In the genomic region with DNA sequence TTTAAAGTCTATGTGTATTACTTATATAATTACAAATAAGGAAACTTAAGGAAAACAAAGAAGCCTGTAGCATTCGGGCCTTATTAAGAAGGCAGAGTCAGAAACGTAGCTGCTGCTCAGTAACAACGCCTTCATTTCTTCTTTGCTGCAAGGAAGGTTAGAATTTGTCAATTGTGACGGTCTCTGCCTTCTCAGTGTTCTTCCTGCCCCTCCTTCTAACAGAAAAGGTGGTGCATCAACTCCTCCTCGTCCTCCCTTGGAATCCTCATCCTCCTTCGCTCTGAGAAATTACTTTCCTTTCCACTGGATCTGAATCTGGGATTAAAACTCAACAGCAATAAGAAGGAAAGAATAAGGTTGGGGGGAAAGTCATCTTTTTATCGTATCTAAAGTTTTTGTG, we compare ENCODE assay signal across 15 cellular contexts.
DNase-seq lines count a peak whose midpoint lies in the region; ATAC-seq and TF ChIP-seq lines count a peak whose summit lies in the region.
"Had no signal": no experiment of that assay in that cellular context is flagged by ENCODE, and none has a peak within 500 bp of the region (broad histone marks: within the 10 kb centered on the region; RNA-seq: fewer than 3 reads in every experiment).

No MANE protein-coding gene starts in this region.

- H3K4me3 ChIP-seq in left ventricle myocardium inferior, result no peak overlapping the region
- no peak overlapping the region for H3K4me3 ChIP-seq in gastroesophageal sphincter
- no peak overlapping the region for H3K4me3 ChIP-seq in sigmoid colon
- H3K4me3 ChIP-seq: BLaER1 treated with 17β-estradiol and CSF1 and Interleukin-3, amounts not matched to agents 10 nM and 100 nM had no signal

- no peaks in the 10 kb centered on the region for H3K9me3 ChIP-seq in left ventricle myocardium inferior (replicated peaks)
- H3K9me3 ChIP-seq in gastroesophageal sphincter, result no peaks in the 10 kb centered on the region
- H3K9me3 ChIP-seq in sigmoid colon, result no peaks in the 10 kb centered on the region

- DNase-seq in left ventricle myocardium inferior (no peak), Right ventricle myocardium superior (no peak), sigmoid colon (no peak), activated T-cell treated with anti-CD3 and anti-CD28 coated beads for 4 hours (no peak), NCI-H2171 treated with DMSO at 0.1 percent for 48 hours (lab: John Stamatoyannopoulos, UW) (no peak)
- DNase-seq in effector memory CD8-positive, alpha-beta T cell, result no peak
- DNase-seq: Calu3; CD8-positive, alpha-beta T cell; DMS79 treated with DMSO at 0.1 percent for 48 hours; GF-D8; H9 had no signal

- H3K27ac ChIP-seq in left ventricle myocardium inferior (replicated peaks), result peak overlapping the region; percentile 73
- peak overlapping the region; percentile 16 to 74 (median 68) for H3K27ac ChIP-seq in gastroesophageal sphincter
- H3K27ac ChIP-seq in sigmoid colon, result peak overlapping the region; percentile 40 to 75 (median 72)
- H3K27ac ChIP-seq: BLaER1 treated with 17β-estradiol and CSF1 and Interleukin-3, amounts not matched to agents 10 nM and 100 nM had no signal

- no peaks in the 10 kb centered on the region for H3K27me3 Mint-ChIP-seq in effector memory CD8-positive, alpha-beta T cell
- H3K27me3 Mint-ChIP-seq: B cell had no signal

- peaks cover 7 to 8% of the 10 kb centered on the region in 2 donors for H3K4me1 Mint-ChIP-seq in effector memory CD8-positive, alpha-beta T cell (ENCODE audit: low read depth in 2 of 2)
- H3K4me1 Mint-ChIP-seq: B cell had no signal

- WGBS in gastroesophageal sphincter (ENCODE audit: low coverage in 1 of 2), 2 donors, result 83 to 93% methylated on average over 6 to 7 of the region's 7 CpGs
- 92 to 96% methylated on average over 7 of the region's 7 CpGs for WGBS in sigmoid colon, 2 donors

- TF ChIP-seq CTCF in left ventricle myocardium inferior (IDR thresholded peaks at IDR 0.05; ENCODE audit: borderline replicate concordance), result no peak
- no peak for TF ChIP-seq CTCF in gastroesophageal sphincter (IDR thresholded peaks at IDR 0.05)
- no peak for TF ChIP-seq CTCF in sigmoid colon (IDR thresholded peaks at IDR 0.05)

- H3K9me3 Mint-ChIP-seq in effector memory CD8-positive, alpha-beta T cell, result no peaks in the 10 kb centered on the region
- H3K9me3 Mint-ChIP-seq: CD8-positive, alpha-beta T cell had no signal

- H3K36me3 Mint-ChIP-seq in effector memory CD8-positive, alpha-beta T cell (ENCODE audit: insufficient read depth), result peaks cover 29% of the 10 kb centered on the region

- H3K36me3 ChIP-seq in left ventricle myocardium inferior (peaks cover 54% of the 10 kb centered on the region), gastroesophageal sphincter (peaks cover 0 to 76% of the 10 kb centered on the region in 2 donors), sigmoid colon (peaks cover 0 to 59% (median 14%) of the 10 kb centered on the region in 4 donors)

- TF ChIP-seq POLR2A in gastroesophageal sphincter (IDR thresholded peaks at IDR 0.05) (no peak), sigmoid colon (IDR thresholded peaks at IDR 0.05) (no peak)

- no peak overlapping the region for H3K4me3 Mint-ChIP-seq in effector memory CD8-positive, alpha-beta T cell
- H3K4me3 Mint-ChIP-seq: B cell; CD8-positive, alpha-beta T cell; H9 had no signal

- no peak for TF ChIP-seq EP300 in gastroesophageal sphincter (IDR thresholded peaks at IDR 0.05)
- TF ChIP-seq EP300 in sigmoid colon (IDR thresholded peaks at IDR 0.05), result no peak

- H3K4me1 ChIP-seq in left ventricle myocardium inferior, result peaks cover 23% of the 10 kb centered on the region
- H3K4me1 ChIP-seq in gastroesophageal sphincter, result peaks cover 0 to 14% (median 0%) of the 10 kb centered on the region in 3 donors
- peaks cover 0 to 13% (median 11%) of the 10 kb centered on the region in 4 donors for H3K4me1 ChIP-seq in sigmoid colon
- H3K4me1 ChIP-seq: BLaER1 treated with 17β-estradiol and CSF1 and Interleukin-3, amounts not matched to agents 10 nM and 100 nM had no signal

- H3K27me3 ChIP-seq in left ventricle myocardium inferior (ENCODE audit: low read depth) (no peaks in the 10 kb centered on the region), gastroesophageal sphincter (no peaks in the 10 kb centered on the region), sigmoid colon (no peaks in the 10 kb centered on the region)
- H3K27me3 ChIP-seq: BLaER1 treated with 17β-estradiol and CSF1 and Interleukin-3, amounts not matched to agents 10 nM and 100 nM had no signal

- H3K27ac Mint-ChIP-seq in effector memory CD8-positive, alpha-beta T cell, result no peak overlapping the region
- H3K27ac Mint-ChIP-seq: B cell; CD8-positive, alpha-beta T cell; H9 had no signal

- intact Hi-C loops in left ventricle myocardium inferior (cut with micrococcal nuclease) (no loop called here), Right ventricle myocardium superior (cut with DNase I) (no loop called here), sigmoid colon (cut with DNase I) (no loop called here)

- ATAC-seq in Right ventricle myocardium superior (ENCODE audit: poor library complexity) (no peak), gastroesophageal sphincter (no peak)
- no peak for ATAC-seq in effector memory CD8-positive, alpha-beta T cell (replicated peaks)
- ATAC-seq: CD8-positive, alpha-beta T cell; HepG2 had no signal
